ENCODE assay signal across 8 cellular contexts in genomic region chr5:177310757-177311173, GRCh38. TPM values are rescaled to one million over a fixed set of nuclear protein-coding genes. Genes with fewer than 3 reads are reported as not detected.
DNase-seq lines count a peak whose midpoint lies in the region; ATAC-seq, FAIRE-seq and TF ChIP-seq lines count a peak whose summit lies in the region.

No MANE protein-coding gene starts in this region.

- H3K36me3 ChIP-seq in BE2C (peaks cover 21% of the 10 kb centered on the region), mucosa of descending colon (ENCODE audit: low read depth) (peaks cover 3% of the 10 kb centered on the region)

- peak overlapping the region; percentile 89 to 90 for H3K27ac Mint-ChIP-seq in activated naive CD4-positive, alpha-beta T cell treated with anti-CD3 and anti-CD28 coated beads, Interleukin-2, amount 50 U/mL, for 72 hours

- H3K27me3 ChIP-seq in BE2C = no peaks in the 10 kb centered on the region

- TF ChIP-seq CTCF in BE2C (IDR thresholded peaks at IDR 0.05; ENCODE audit: low read depth, low read length) (no peak), mucosa of descending colon (IDR thresholded peaks at IDR 0.05) (no peak)

- ATAC-seq in GM18858 (IDR thresholded peaks at IDR 0.05; ENCODE audit: unreplicated experiment) = peak; percentile 27
- ATAC-seq in activated naive CD4-positive, alpha-beta T cell treated with anti-CD3 and anti-CD28 coated beads, Interleukin-2, amount 50 U/mL, for 72 hours = no peak
- peak; percentile 23 for ATAC-seq in mucosa of descending colon
- no peak for ATAC-seq in HG03469 (IDR thresholded peaks at IDR 0.05; ENCODE audit: unreplicated experiment)

- intact Hi-C loops in mucosa of descending colon (cut with DNase I, micrococcal nuclease) = loop anchor here in 1 of 2 donors (10.0 kb wide), 1 partner anchor 54 kb away; no protein-coding TSS in a partner anchor

- FAIRE-seq in frontal cortex (lab: Jason Lieb, UNC) = no peak

- no peaks in the 10 kb centered on the region for H3K9me3 Mint-ChIP-seq in activated naive CD4-positive, alpha-beta T cell treated with anti-CD3 and anti-CD28 coated beads, Interleukin-2, amount 50 U/mL, for 72 hours

- peaks cover 15 to 26% of the 10 kb centered on the region in 2 donors for H3K36me3 Mint-ChIP-seq in activated naive CD4-positive, alpha-beta T cell treated with anti-CD3 and anti-CD28 coated beads, Interleukin-2, amount 50 U/mL, for 72 hours

- H3K4me3 ChIP-seq in BE2C (ENCODE audit: low read depth, low read length) (peak overlapping the region; percentile 78), mucosa of descending colon (no peak overlapping the region)

- no peaks in the 10 kb centered on the region for H3K9me3 ChIP-seq in BE2C
- no peaks in the 10 kb centered on the region for H3K9me3 ChIP-seq in mucosa of descending colon

- DNase-seq in BE2C (no peak), NCI-H345 (lab: John Stamatoyannopoulos, UW) (peak; percentile 55), mucosa of descending colon (peak; percentile 48 to 71 (median 50)), hepatic stellate cell (ENCODE audit: low spot score) (no peak), frontal cortex (ENCODE audit: low spot score in 2 of 2) (no peak)
- no peak for DNase-seq in activated naive CD4-positive, alpha-beta T cell treated with anti-CD3 and anti-CD28 coated beads, Interleukin-2, amount 50 U/mL, for 72 hours (ENCODE audit: low spot score in 2 of 2)

- peaks cover 6% of the 10 kb centered on the region; the same call in 1 of the 2 replicates for H3K4me1 ChIP-seq in BE2C
- H3K4me1 ChIP-seq in mucosa of descending colon (ENCODE audit: low read depth) = peaks cover 28% of the 10 kb centered on the region

RNA-seq across cellular contexts. Expression of gene MXD3, which starts 0.9 kb away (rescaled TPM):
- polyA plus RNA-seq in BE2C (2012; ENCODE audit: insufficient read depth, insufficient read length, low read depth) = 10.6 TPM
- 10 to 100 TPM; 31.4 to 73.9 TPM for total RNA-seq in activated naive CD4-positive, alpha-beta T cell treated with anti-CD3 and anti-CD28 coated beads, Interleukin-2, amount 50 U/mL, for 72 hours
- 10 to 100 TPM; 10.3 to 19.4 (median 10.9) TPM for total RNA-seq in mucosa of descending colon
- total RNA-seq in frontal cortex = 3.7 TPM

RNA-seq across cellular contexts. Expression of gene PRELID1, which starts 7.2 kb away (rescaled TPM):
- 514 TPM for polyA plus RNA-seq in BE2C (2012; ENCODE audit: insufficient read depth, insufficient read length, low read depth)
- 100 to 1,000 TPM; 161 to 206 TPM for total RNA-seq in activated naive CD4-positive, alpha-beta T cell treated with anti-CD3 and anti-CD28 coated beads, Interleukin-2, amount 50 U/mL, for 72 hours
- total RNA-seq in mucosa of descending colon (100 to 1,000 TPM; 149 to 277 (median 171) TPM), frontal cortex (42.4 TPM)

RNA-seq across cellular contexts. Expression of gene RAB24, which starts 7.2 kb away (rescaled TPM):
- polyA plus RNA-seq in BE2C (2012; ENCODE audit: insufficient read depth, insufficient read length, low read depth) = 68.6 TPM
- 10 to 100 TPM; 14.8 to 21.5 TPM for total RNA-seq in activated naive CD4-positive, alpha-beta T cell treated with anti-CD3 and anti-CD28 coated beads, Interleukin-2, amount 50 U/mL, for 72 hours
- 10 to 100 TPM; 23.4 to 33.1 (median 29.5) TPM for total RNA-seq in mucosa of descending colon
- 14.3 TPM for total RNA-seq in frontal cortex

RNA-seq across cellular contexts. Expression of gene LMAN2, which starts 40.7 kb away (rescaled TPM):
- polyA plus RNA-seq in BE2C (2012; ENCODE audit: insufficient read depth, insufficient read length, low read depth) = 463 TPM
- 100 to 1,000 TPM in 1 of 2 donors, 10 to 100 TPM in 1; 96.7 to 108 TPM for total RNA-seq in activated naive CD4-positive, alpha-beta T cell treated with anti-CD3 and anti-CD28 coated beads, Interleukin-2, amount 50 U/mL, for 72 hours
- 100 to 1,000 TPM in 2 of 3 donors, 10 to 100 TPM in 1; 91.9 to 150 (median 139) TPM for total RNA-seq in mucosa of descending colon
- 88.9 TPM for total RNA-seq in frontal cortex

RNA-seq across cellular contexts. Expression of gene RGS14, which starts 47.0 kb away (rescaled TPM):
- polyA plus RNA-seq in BE2C (2012; ENCODE audit: insufficient read depth, insufficient read length, low read depth) = 11.1 TPM
- total RNA-seq in activated naive CD4-positive, alpha-beta T cell treated with anti-CD3 and anti-CD28 coated beads, Interleukin-2, amount 50 U/mL, for 72 hours = 10 to 100 TPM; 22.0 to 77.6 TPM
- total RNA-seq in mucosa of descending colon (10 to 100 TPM; 11.1 to 15.2 (median 11.7) TPM), frontal cortex (7.7 TPM)

Comparison
In these comparisons a context has a peak if more than half of its experiments do, and no peak if none do; other contexts are left out.
1. DNase-seq: peak in NCI-H345 (single experiment) and mucosa of descending colon (3 of 3); none in BE2C (single experiment), activated naive CD4-positive, alpha-beta T cell treated with anti-CD3 and anti-CD28 coated beads, Interleukin-2, amount 50 U/mL, for 72 hours (0 of 2), hepatic stellate cell (single experiment) and frontal cortex (0 of 2).
2. ATAC-seq: peak in GM18858 (single experiment) and mucosa of descending colon (single experiment); none in activated naive CD4-positive, alpha-beta T cell treated with anti-CD3 and anti-CD28 coated beads, Interleukin-2, amount 50 U/mL, for 72 hours (0 of 2) and HG03469 (single experiment).